8 cellular contexts compared by ENCODE assay signal in the genomic region with DNA sequence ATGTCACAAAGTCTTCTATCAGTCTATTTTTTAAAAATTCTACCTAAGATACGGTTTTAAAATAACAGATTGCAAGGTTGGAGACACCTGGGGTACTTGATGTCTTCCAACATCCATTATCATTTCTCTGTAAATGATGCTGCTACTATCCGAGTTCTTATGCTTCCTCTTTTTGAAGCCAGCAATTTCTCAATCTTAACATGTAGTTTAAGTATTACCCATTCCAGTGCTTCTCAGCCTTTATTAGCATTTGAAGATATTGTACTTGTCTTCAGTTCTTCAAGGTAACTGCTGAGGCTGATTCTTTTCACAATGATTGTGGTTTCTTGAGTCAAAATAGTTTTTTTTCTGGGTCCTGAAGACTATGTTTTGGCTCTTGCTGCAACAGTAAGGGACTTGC.
DNase-seq lines count a peak whose midpoint lies in the region; ATAC-seq and TF ChIP-seq lines count a peak whose summit lies in the region.

No MANE protein-coding gene starts in this region.

- peaks cover 12% of the 10 kb centered on the region for H3K27me3 ChIP-seq in brain microvascular endothelial cell (replicated peaks)

- intact Hi-C loops in left cardiac atrium (cut with DNase I), result loop anchor here in 1 of 2 donors (5.0 to 10.0 kb wide), 2 partner anchors 134 to 197 kb away; a partner anchor contains a TSS

- no peak for DNase-seq in activated CD4-positive, alpha-beta memory T cell treated with anti-CD3 and anti-CD28 coated beads, Interleukin-2, amount 10 ng/mL, durations not matched to agents 7 days and 5 days
- DNase-seq in naive thymus-derived CD8-positive, alpha-beta T cell, result no peak
- DNase-seq in nucleus accumbens (lab: John Stamatoyannopoulos, UW) (no peak), brain microvascular endothelial cell (no peak), left cardiac atrium (no peak)
- no peak for DNase-seq in activated CD8-positive, alpha-beta memory T cell treated with anti-CD3 and anti-CD28 coated beads, Interleukin-2, amount 50 U/mL, for 48 hours

- H3K4me1 Mint-ChIP-seq in activated CD4-positive, alpha-beta memory T cell treated with anti-CD3 and anti-CD28 coated beads, Interleukin-2, amount 10 ng/mL, durations not matched to agents 7 days and 5 days, result peaks cover 16% of the 10 kb centered on the region
- H3K4me1 Mint-ChIP-seq in naive thymus-derived CD8-positive, alpha-beta T cell, result peaks cover 2 to 18% (median 17%) of the 10 kb centered on the region in 4 donors

- no peaks in the 10 kb centered on the region for H3K36me3 ChIP-seq in brain microvascular endothelial cell (replicated peaks)

- H3K9me3 Mint-ChIP-seq in activated CD4-positive, alpha-beta memory T cell treated with anti-CD3 and anti-CD28 coated beads, Interleukin-2, amount 10 ng/mL, durations not matched to agents 7 days and 5 days, result no peaks in the 10 kb centered on the region
- H3K9me3 Mint-ChIP-seq in naive thymus-derived CD8-positive, alpha-beta T cell, result no peaks in the 10 kb centered on the region

- H3K27ac ChIP-seq in brain microvascular endothelial cell, result no peak overlapping the region

- H3K4me3 ChIP-seq in GM08714 (ENCODE audit: low read length), result peak overlapping the region; percentile 56; the same call in 1 of the 2 replicates
- no peak overlapping the region for H3K4me3 ChIP-seq in brain microvascular endothelial cell (ENCODE audit: low read depth, low read length)

- H3K4me3 Mint-ChIP-seq in activated CD4-positive, alpha-beta memory T cell treated with anti-CD3 and anti-CD28 coated beads, Interleukin-2, amount 10 ng/mL, durations not matched to agents 7 days and 5 days, result peak overlapping the region; percentile 86
- peak overlapping the region; percentile 82 to 98 (median 94) for H3K4me3 Mint-ChIP-seq in naive thymus-derived CD8-positive, alpha-beta T cell

- CTCF ChIA-PET in activated CD4-positive, alpha-beta memory T cell treated with anti-CD3 and anti-CD28 coated beads, Interleukin-2, amount 10 ng/mL, durations not matched to agents 7 days and 5 days (lab: Charles Lee), result interaction anchor here (0.8 to 5.2 kb wide), 23 partner anchors 13 to 576 kb away, joined by 3 to 77 read pairs (median 7); a partner anchor contains a TSS

- in situ Hi-C loops in brain microvascular endothelial cell (cut with HindIII; ENCODE audit: low pct_ligation_motif_present, low sequenced_read_pairs), result no loop called here

- ATAC-seq in HG03045 (IDR thresholded peaks at IDR 0.05; ENCODE audit: unreplicated experiment), result peak; percentile 7
- ATAC-seq in naive thymus-derived CD8-positive, alpha-beta T cell, result no peak
- no peak for ATAC-seq in left cardiac atrium

- H3K27me3 Mint-ChIP-seq in activated CD4-positive, alpha-beta memory T cell treated with anti-CD3 and anti-CD28 coated beads, Interleukin-2, amount 10 ng/mL, durations not matched to agents 7 days and 5 days, result peaks cover 33% of the 10 kb centered on the region
- peaks cover 0 to 3% (median 0%) of the 10 kb centered on the region in 5 donors for H3K27me3 Mint-ChIP-seq in naive thymus-derived CD8-positive, alpha-beta T cell

- H3K36me3 Mint-ChIP-seq in activated CD4-positive, alpha-beta memory T cell treated with anti-CD3 and anti-CD28 coated beads, Interleukin-2, amount 10 ng/mL, durations not matched to agents 7 days and 5 days (ENCODE audit: low read depth), result no peaks in the 10 kb centered on the region
- no peaks in the 10 kb centered on the region for H3K36me3 Mint-ChIP-seq in naive thymus-derived CD8-positive, alpha-beta T cell

- no peak for TF ChIP-seq CTCF in brain microvascular endothelial cell (IDR thresholded peaks at IDR 0.05; ENCODE audit: low read depth, low read length, missing control alignments)

- POLR2A ChIA-PET in activated CD4-positive, alpha-beta memory T cell treated with anti-CD3 and anti-CD28 coated beads, Interleukin-2, amount 10 ng/mL, durations not matched to agents 7 days and 5 days (lab: Charles Lee), result interaction anchor here (1.1 to 6.9 kb wide), 10 partner anchors 40 to 482 kb away, joined by 3 to 76 read pairs (median 16); a partner anchor contains a TSS
- POLR2A ChIA-PET in naive thymus-derived CD8-positive, alpha-beta T cell (lab: Charles Lee), result interaction anchor here (0.9 to 7.6 kb wide), 13 partner anchors 15 to 1004 kb away, joined by 3 to 136 read pairs (median 23); a partner anchor contains a TSS

- H3K27ac Mint-ChIP-seq in activated CD4-positive, alpha-beta memory T cell treated with anti-CD3 and anti-CD28 coated beads, Interleukin-2, amount 10 ng/mL, durations not matched to agents 7 days and 5 days, result no peak overlapping the region
- peak overlapping the region in 9 of 10 donors; percentile 89 to 98 (median 97) for H3K27ac Mint-ChIP-seq in naive thymus-derived CD8-positive, alpha-beta T cell
